In the genomic region with DNA sequence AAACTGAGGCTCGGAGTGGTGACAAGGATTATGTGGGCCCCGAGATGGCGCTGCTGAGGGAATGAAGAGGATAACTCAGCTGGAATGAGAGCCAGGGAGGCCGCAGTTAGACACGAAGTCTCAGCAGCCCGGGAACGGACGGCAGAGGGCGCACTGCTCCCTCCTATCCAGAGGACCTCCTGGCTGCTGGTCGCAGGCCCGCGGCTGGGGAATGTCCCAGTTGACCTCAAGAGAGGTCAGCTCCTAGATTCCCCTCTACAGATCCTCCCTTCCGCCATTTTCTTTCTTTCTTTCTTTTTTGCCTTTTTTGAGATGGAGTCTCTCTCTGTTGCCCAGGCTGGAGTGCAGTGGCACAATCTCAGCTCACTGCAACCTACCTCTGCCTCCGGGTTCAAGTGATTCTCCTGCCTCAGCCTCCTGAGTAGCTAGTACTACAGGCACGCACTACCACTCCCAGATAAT, we compare ENCODE assay signal across 9 cellular contexts. TPM values are rescaled to one million over a fixed set of nuclear protein-coding genes. Genes with fewer than 3 reads are reported as not detected.
DNase-seq lines count a peak whose midpoint lies in the region; ATAC-seq, FAIRE-seq and TF ChIP-seq lines count a peak whose summit lies in the region.
"Had no signal": no experiment of that assay in that cellular context is flagged by ENCODE, and none has a peak within 500 bp of the region (broad histone marks: within the 10 kb centered on the region; RNA-seq: fewer than 3 reads in every experiment).

No MANE protein-coding gene starts in this region.

- H3K4me1 ChIP-seq in Peyer's patch (no peaks in the 10 kb centered on the region), tibial artery (peaks cover 0 to 7% (median 0%) of the 10 kb centered on the region in 4 donors)

- no peak for TF ChIP-seq POLR2A in Peyer's patch (IDR thresholded peaks at IDR 0.05)

- peak; percentile 62 to 71 for ATAC-seq in activated T-cell treated with anti-CD3 and anti-CD28 coated beads, Interleukin-2, amount 50 U/mL, for 72 hours (replicated peaks in 1 of 2)
- ATAC-seq in HG02852 (IDR thresholded peaks at IDR 0.05; ENCODE audit: unreplicated experiment), result no peak

- H3K9me3 Mint-ChIP-seq in activated T-cell treated with anti-CD3 and anti-CD28 coated beads, Interleukin-2, amount 50 U/mL, for 72 hours, result peaks cover 5 to 7% of the 10 kb centered on the region in 2 donors

- H3K36me3 ChIP-seq in Peyer's patch (no peaks in the 10 kb centered on the region), tibial artery (no peaks in the 10 kb centered on the region)

- H3K4me3 Mint-ChIP-seq in activated T-cell treated with anti-CD3 and anti-CD28 coated beads, Interleukin-2, amount 50 U/mL, for 72 hours, result no peak overlapping the region

- H3K9me3 ChIP-seq in Peyer's patch (peaks cover 0 to 4% (median 0%) of the 10 kb centered on the region in 4 donors), tibial artery (peaks cover 0 to 10% (median 6%) of the 10 kb centered on the region in 3 donors)

- H3K4me1 Mint-ChIP-seq in activated T-cell treated with anti-CD3 and anti-CD28 coated beads, Interleukin-2, amount 50 U/mL, for 72 hours (ENCODE audit: low read depth), result no peaks in the 10 kb centered on the region

- intact Hi-C loops in tibial artery (cut with DNase I; ENCODE audit: low total_unique reads), result loop anchor here (10.0 kb wide), 1 partner anchor 247 kb away; no protein-coding TSS in a partner anchor

- DNase-seq in COLO829 (ENCODE audit: low spot score), result peak; percentile 87
- peak; percentile 80 for DNase-seq in HTR-8/SVneo (ENCODE audit: insufficient read length, low spot score)
- peak; percentile 37 to 83 (median 81) for DNase-seq in Peyer's patch
- DNase-seq in activated T-cell treated with anti-CD3 and anti-CD28 coated beads, Interleukin-2, amount 50 U/mL, for 72 hours, result peak; percentile 72 to 75
- DNase-seq in fibroblast of the conjunctiva (ENCODE audit: low read depth), result peak; percentile 47
- peak; percentile 74 for DNase-seq in occipital lobe (lab: John Stamatoyannopoulos, UW)
- DNase-seq in tibial artery, result peak; percentile 47 to 83

- no peak overlapping the region for H3K27ac ChIP-seq in Peyer's patch
- peak overlapping the region in 1 of 2 donors; percentile 26 for H3K27ac ChIP-seq in tibial artery

- no peaks in the 10 kb centered on the region for H3K27me3 ChIP-seq in Peyer's patch
- peaks cover 0 to 5% of the 10 kb centered on the region in 2 donors for H3K27me3 ChIP-seq in tibial artery

- FAIRE-seq in HTR-8/SVneo (lab: Jason Lieb, UNC), result no peak

- no peak overlapping the region for H3K4me3 ChIP-seq in Peyer's patch
- H3K4me3 ChIP-seq in tibial artery, result no peak overlapping the region

- H3K36me3 Mint-ChIP-seq in activated T-cell treated with anti-CD3 and anti-CD28 coated beads, Interleukin-2, amount 50 U/mL, for 72 hours (ENCODE audit: insufficient read depth in 2 of 2), result peaks cover 6 to 8% of the 10 kb centered on the region in 2 donors

- TF ChIP-seq CTCF in Peyer's patch (IDR thresholded peaks at IDR 0.05) (peak in 5 of 6 experiments; percentile 39 to 64 (median 52)), tibial artery (IDR thresholded peaks at IDR 0.05) (peak; percentile 66 to 71)

- H3K27me3 Mint-ChIP-seq in activated T-cell treated with anti-CD3 and anti-CD28 coated beads, Interleukin-2, amount 50 U/mL, for 72 hours (ENCODE audit: low read depth), result peaks cover 13% of the 10 kb centered on the region

- H3K27ac Mint-ChIP-seq in activated T-cell treated with anti-CD3 and anti-CD28 coated beads, Interleukin-2, amount 50 U/mL, for 72 hours, result no peak overlapping the region

RNA-seq across cellular contexts. Expression of a gene that starts 24.1 kb away (rescaled TPM):
- total RNA-seq in Peyer's patch, result 10 to 100 TPM in 1 of 4 donors, 1 to 10 TPM in 2, not detected in 1; 1.6 to 31.9 (median 4.5) TPM
- not detected for total RNA-seq in activated T-cell treated with anti-CD3 and anti-CD28 coated beads, Interleukin-2, amount 50 U/mL, for 72 hours
- total RNA-seq in occipital lobe, result 0.62 TPM
- total RNA-seq: T-helper 2 cell treated with Interferon-gamma antibody and Interleukin-4, amounts not matched to agents 100 ng/mL and 5 ng/mL, for 36 hours had no signal

RNA-seq across cellular contexts. Expression of a gene that starts 26.8 kb away (rescaled TPM):
- 10 to 100 TPM; 10.7 to 41.3 (median 26.6) TPM for total RNA-seq in Peyer's patch
- total RNA-seq in activated T-cell treated with anti-CD3 and anti-CD28 coated beads, Interleukin-2, amount 50 U/mL, for 72 hours, result 10 to 100 TPM; 27.6 to 34.0 TPM
- 3.9 TPM for total RNA-seq in occipital lobe

RNA-seq across cellular contexts. Expression of a gene that starts 30.4 kb away (rescaled TPM):
- total RNA-seq in Peyer's patch (1 to 10 TPM in 2 of 4 donors, under 1 TPM in 2; 0.35 to 2.0 (median 1.4) TPM), occipital lobe (75.8 TPM)
- under 1 TPM in 1 of 2 donors, not detected in 1; 0.58 TPM for total RNA-seq in activated T-cell treated with anti-CD3 and anti-CD28 coated beads, Interleukin-2, amount 50 U/mL, for 72 hours
- total RNA-seq: T-helper 2 cell treated with Interferon-gamma antibody and Interleukin-4, amounts not matched to agents 100 ng/mL and 5 ng/mL, for 36 hours had no signal

Comparison
In these comparisons a context has a peak if more than half of its experiments do, and no peak if none do; other contexts are left out.
1. RNA of a gene that starts 30.4 kb away (total RNA-seq): 75.8 TPM in occipital lobe (single experiment); 0.35 to 2.0 TPM in Peyer's patch and 0.58 TPM in activated T-cell treated with anti-CD3 and anti-CD28 coated beads, Interleukin-2, amount 50 U/mL, for 72 hours; every median in the first group is over 10 times any median in the second.
2. Peak in every context shown above with its lines, with median percentiles within 50 percentile points of each other: DNase-seq.